ENCODE assay signal across 1 cellular context in the genomic region with DNA sequence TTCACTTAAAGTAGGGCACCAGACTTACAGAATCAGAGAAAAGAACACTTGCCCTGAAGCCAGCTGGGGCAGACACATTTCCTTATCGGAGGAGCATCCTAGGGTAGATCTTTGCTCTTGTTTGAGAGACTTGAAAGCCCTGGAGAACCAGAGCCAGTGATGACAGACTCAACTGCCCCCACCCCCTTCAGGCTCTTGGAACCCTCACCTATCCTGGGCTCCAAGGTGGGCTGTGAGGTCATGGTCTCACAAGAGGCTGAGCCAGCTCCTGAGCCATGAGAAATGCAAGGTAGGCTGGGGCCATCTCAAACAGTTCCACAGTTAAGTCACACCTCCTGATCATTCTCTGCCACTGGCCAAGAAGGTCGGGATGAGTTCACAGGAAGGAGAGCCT.
TF ChIP-seq lines count a peak whose summit lies in the region.

No MANE protein-coding gene starts in this region.

TF ChIP-seq in endothelial cell of umbilical vein, 7 proteins besides CTCF, POLR2A, EP300 and RAD21 (continued from another document):
- TF ChIP-seq POLR2AphosphoS5 (IDR thresholded peaks at IDR 0.05; ENCODE audit: insufficient read depth, low read depth, low read length) (no peak), MYC (IDR thresholded peaks at IDR 0.05; ENCODE audit: low read depth, low read length) (no peak), GATA2 (IDR thresholded peaks at IDR 0.05; ENCODE audit: insufficient read depth, insufficient read length, low read depth, low read length) (no peak), JUN (IDR thresholded peaks at IDR 0.05; ENCODE audit: borderline replicate concordance, insufficient read depth, insufficient read length, low read depth) (no peak)
